In genomic region chr14:67695394-67695949, GRCh38 we compare ENCODE assay signal across 1 cellular context.
A peak's percentile ranks its signal among the peaks of the same experiment; 100 is the strongest.
TF ChIP-seq lines count a peak whose summit lies in the region.

Gene RDH11, minus strand, starts transcription at chr14:67695764. Its CDS starts 61 bp downstream, at chr14:67695703.

TF ChIP-seq in HepG2, 621 proteins besides CTCF, POLR2A, EP300 and RAD21 (continued from another document and continues in another):
- TF ChIP-seq ZHX2 (IDR thresholded peaks at IDR 0.05; ENCODE audit: low read depth), result peak; percentile 92
- TF ChIP-seq ZHX2 (CRISPR knock-in tag; IDR thresholded peaks at IDR 0.05; ENCODE audit: borderline replicate concordance), result no peak
- no peak for TF ChIP-seq USF2 (IDR thresholded peaks at IDR 0.05; ENCODE audit: low read depth, low read length)
- TF ChIP-seq USF2 (CRISPR knock-in tag; IDR thresholded peaks at IDR 0.05; ENCODE audit: borderline replicate concordance), result no peak
- peak; percentile 53 for TF ChIP-seq ERF (CRISPR knock-in tag; IDR thresholded peaks at IDR 0.05)
- TF ChIP-seq TMF1 (CRISPR knock-in tag; IDR thresholded peaks at IDR 0.05; ENCODE audit: low read depth), result no peak
- TF ChIP-seq ZFY (CRISPR knock-in tag; IDR thresholded peaks at IDR 0.05), result peak; percentile 44
- TF ChIP-seq ZNF761 (CRISPR knock-in tag; conservative IDR thresholded peaks at IDR 0.05), result peak; percentile 70; the same call in 1 of the 2 replicates
- TF ChIP-seq SOX6 (IDR thresholded peaks at IDR 0.05), result no peak
- peak; percentile 39 for TF ChIP-seq SOX6 (CRISPR knock-in tag; IDR thresholded peaks at IDR 0.05)
- no peak for TF ChIP-seq ZNF17 (CRISPR knock-in tag; IDR thresholded peaks at IDR 0.05)
- TF ChIP-seq CC2D1A (CRISPR knock-in tag; IDR thresholded peaks at IDR 0.05), result no peak
- no peak for TF ChIP-seq RXRA (CRISPR knock-in tag; IDR thresholded peaks at IDR 0.05)
- 0 out of 2 replicates have a peak, but pooled peaks have one; percentile 67 for TF ChIP-seq NFATC3 (CRISPR knock-in tag; IDR thresholded peaks at IDR 0.05)
- TF ChIP-seq TGIF2 (CRISPR knock-in tag; IDR thresholded peaks at IDR 0.05), result peak; percentile 33; the same call in 1 of the 2 replicates
- TF ChIP-seq NFE2L1 (CRISPR knock-in tag; IDR thresholded peaks at IDR 0.05; ENCODE audit: borderline replicate concordance), result 0 out of 2 replicates have a peak, but pooled peaks have one; percentile 16
- TF ChIP-seq CEBPB (IDR thresholded peaks at IDR 0.05; ENCODE audit: borderline replicate concordance, low read depth, low read length), result peak; percentile 97
- TF ChIP-seq KDM2A (CRISPR knock-in tag; IDR thresholded peaks at IDR 0.05; ENCODE audit: borderline replicate concordance, low read depth), result peak; percentile 75; the same call in 1 of the 2 replicates
- TF ChIP-seq ZNF414 (CRISPR knock-in tag; IDR thresholded peaks at IDR 0.05), result peak; percentile 51; the same call in 1 of the 2 replicates
- TF ChIP-seq ARNTL (CRISPR knock-in tag; IDR thresholded peaks at IDR 0.05), result no peak
- no peak; the same call in 1 of the 2 replicates for TF ChIP-seq ZNF710 (CRISPR knock-in tag; IDR thresholded peaks at IDR 0.05; ENCODE audit: borderline replicate concordance)
- TF ChIP-seq ZNF143 (CRISPR knock-in tag; IDR thresholded peaks at IDR 0.05), result peak; percentile 93
- TF ChIP-seq ZEB1 (IDR thresholded peaks at IDR 0.05; ENCODE audit: insufficient replicate concordance, low read depth), result no peak
- TF ChIP-seq PREB (CRISPR knock-in tag; IDR thresholded peaks at IDR 0.05), result no peak
- TF ChIP-seq HMGXB3 (CRISPR knock-in tag; IDR thresholded peaks at IDR 0.05; ENCODE audit: borderline replicate concordance), result peak; percentile 55; the same call in 1 of the 2 replicates
- TF ChIP-seq KDM6A (CRISPR knock-in tag; IDR thresholded peaks at IDR 0.05; ENCODE audit: low read depth), result 0 out of 2 replicates have a peak, but pooled peaks have one; percentile 9
- TF ChIP-seq ZNF569 (CRISPR knock-in tag; IDR thresholded peaks at IDR 0.05; ENCODE audit: borderline replicate concordance), result no peak
- no peak for TF ChIP-seq ZNF737 (CRISPR knock-in tag; IDR thresholded peaks at IDR 0.05; ENCODE audit: borderline replicate concordance)
- peak; percentile 58 for TF ChIP-seq ELF1 (CRISPR knock-in tag; IDR thresholded peaks at IDR 0.05)
- peak; percentile 71; the same call in 1 of the 2 replicates for TF ChIP-seq ZHX1 (CRISPR knock-in tag; IDR thresholded peaks at IDR 0.05; ENCODE audit: low read depth)
- no peak for TF ChIP-seq TFAP4 (IDR thresholded peaks at IDR 0.05; ENCODE audit: borderline replicate concordance, low read depth)
- no peak for TF ChIP-seq ZNF337 (CRISPR knock-in tag; IDR thresholded peaks at IDR 0.05; ENCODE audit: borderline replicate concordance, low read depth)
- no peak for TF ChIP-seq ZNF10 (CRISPR knock-in tag; IDR thresholded peaks at IDR 0.05; ENCODE audit: borderline replicate concordance, low read depth)
- TF ChIP-seq KLF12 (CRISPR knock-in tag; IDR thresholded peaks at IDR 0.05; ENCODE audit: borderline replicate concordance), result no peak
- 0 out of 2 replicates have a peak, but pooled peaks have one; percentile 55 for TF ChIP-seq ATF7-NPFF (CRISPR knock-in tag; IDR thresholded peaks at IDR 0.05; ENCODE audit: low read depth)
- no peak for TF ChIP-seq NONO (IDR thresholded peaks at IDR 0.05)
- TF ChIP-seq NONO (CRISPR knock-in tag; conservative IDR thresholded peaks at IDR 0.05), result 0 out of 2 replicates have a peak, but pooled peaks have one; percentile 3
- no peak for TF ChIP-seq TSC22D2 (CRISPR knock-in tag; IDR thresholded peaks at IDR 0.05; ENCODE audit: borderline replicate concordance)
- TF ChIP-seq ZNF547 (CRISPR knock-in tag; IDR thresholded peaks at IDR 0.05), result no peak
- no peak for TF ChIP-seq GTF2F1 (IDR thresholded peaks at IDR 0.05; ENCODE audit: low read length)
- TF ChIP-seq TAF1 (CRISPR knock-in tag; IDR thresholded peaks at IDR 0.05), result peak; percentile 68
- no peak for TF ChIP-seq ZSCAN22 (CRISPR knock-in tag; IDR thresholded peaks at IDR 0.05)
- TF ChIP-seq TP53 (CRISPR knock-in tag; conservative IDR thresholded peaks at IDR 0.05), result no peak
